1 cellular context compared by ENCODE assay signal in the genomic region with DNA sequence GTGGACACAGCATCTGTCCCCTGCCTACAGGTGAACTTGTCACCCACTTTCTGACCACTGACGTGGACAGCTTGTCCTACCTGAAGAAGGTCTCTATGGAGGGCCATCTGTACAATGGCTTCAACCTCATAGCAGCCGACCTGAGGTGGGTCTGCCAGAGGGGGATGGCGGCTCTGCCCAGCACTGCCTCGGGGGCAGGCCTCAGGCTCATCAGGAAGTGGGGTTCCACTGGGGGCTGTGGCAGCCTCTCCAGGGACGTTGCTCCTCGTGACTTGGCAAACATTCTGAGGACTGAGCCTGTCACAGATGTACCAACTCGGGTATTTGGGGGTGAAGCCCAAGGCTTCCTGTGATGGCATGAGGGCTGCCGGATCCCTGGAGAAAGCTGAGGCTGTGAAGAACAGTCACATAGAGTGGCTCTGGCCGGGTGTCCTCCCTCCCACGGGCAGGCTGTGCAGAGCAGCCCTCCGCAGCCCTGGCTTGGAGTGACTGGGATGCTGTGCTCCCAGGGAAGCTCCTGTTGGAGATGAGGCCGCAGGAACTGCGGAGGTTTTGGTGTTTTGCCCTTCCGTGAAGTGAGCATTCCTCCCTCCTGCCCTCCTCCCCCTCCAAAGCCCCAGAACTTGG.
TF ChIP-seq lines count a peak whose summit lies in the region.

No MANE protein-coding gene starts in this region.

TF ChIP-seq in K562, 482 proteins besides CTCF, POLR2A, EP300 and RAD21 (continued from another document):
- TF ChIP-seq, protein P1, sequence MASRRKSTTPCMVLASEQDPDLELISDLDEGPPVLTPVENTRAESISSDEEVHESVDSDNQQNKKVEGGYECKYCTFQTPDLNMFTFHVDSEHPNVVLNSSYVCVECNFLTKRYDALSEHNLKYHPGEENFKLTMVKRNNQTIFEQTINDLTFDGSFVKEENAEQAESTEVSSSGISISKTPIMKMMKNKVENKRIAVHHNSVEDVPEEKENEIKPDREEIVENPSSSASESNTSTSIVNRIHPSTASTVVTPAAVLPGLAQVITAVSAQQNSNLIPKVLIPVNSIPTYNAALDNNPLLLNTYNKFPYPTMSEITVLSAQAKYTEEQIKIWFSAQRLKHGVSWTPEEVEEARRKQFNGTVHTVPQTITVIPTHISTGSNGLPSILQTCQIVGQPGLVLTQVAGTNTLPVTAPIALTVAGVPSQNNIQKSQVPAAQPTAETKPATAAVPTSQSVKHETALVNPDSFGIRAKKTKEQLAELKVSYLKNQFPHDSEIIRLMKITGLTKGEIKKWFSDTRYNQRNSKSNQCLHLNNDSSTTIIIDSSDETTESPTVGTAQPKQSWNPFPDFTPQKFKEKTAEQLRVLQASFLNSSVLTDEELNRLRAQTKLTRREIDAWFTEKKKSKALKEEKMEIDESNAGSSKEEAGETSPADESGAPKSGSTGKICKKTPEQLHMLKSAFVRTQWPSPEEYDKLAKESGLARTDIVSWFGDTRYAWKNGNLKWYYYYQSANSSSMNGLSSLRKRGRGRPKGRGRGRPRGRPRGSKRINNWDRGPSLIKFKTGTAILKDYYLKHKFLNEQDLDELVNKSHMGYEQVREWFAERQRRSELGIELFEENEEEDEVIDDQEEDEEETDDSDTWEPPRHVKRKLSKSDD (conservative IDR thresholded peaks at IDR 0.05; ENCODE audit: low read length): no peak
- TF ChIP-seq MTA1 (IDR thresholded peaks at IDR 0.05; ENCODE audit: borderline replicate concordance): no peak
- TF ChIP-seq WHSC1 (IDR thresholded peaks at IDR 0.05; ENCODE audit: low read length): peak; percentile 47
- TF ChIP-seq GMEB1 (CRISPR knock-in tag; IDR thresholded peaks at IDR 0.05): no peak
- TF ChIP-seq RBBP5 (IDR thresholded peaks at IDR 0.05; ENCODE audit: borderline replicate concordance, insufficient read depth, low read length, poor library complexity, severe bottlenecking): peak; percentile 48
- TF ChIP-seq ZNF175 (CRISPR knock-in tag; IDR thresholded peaks at IDR 0.05; ENCODE audit: low read depth): no peak
- no peak for TF ChIP-seq ZNF644 (tag; IDR thresholded peaks at IDR 0.05; ENCODE audit: low read depth)
- TF ChIP-seq, protein P2, sequence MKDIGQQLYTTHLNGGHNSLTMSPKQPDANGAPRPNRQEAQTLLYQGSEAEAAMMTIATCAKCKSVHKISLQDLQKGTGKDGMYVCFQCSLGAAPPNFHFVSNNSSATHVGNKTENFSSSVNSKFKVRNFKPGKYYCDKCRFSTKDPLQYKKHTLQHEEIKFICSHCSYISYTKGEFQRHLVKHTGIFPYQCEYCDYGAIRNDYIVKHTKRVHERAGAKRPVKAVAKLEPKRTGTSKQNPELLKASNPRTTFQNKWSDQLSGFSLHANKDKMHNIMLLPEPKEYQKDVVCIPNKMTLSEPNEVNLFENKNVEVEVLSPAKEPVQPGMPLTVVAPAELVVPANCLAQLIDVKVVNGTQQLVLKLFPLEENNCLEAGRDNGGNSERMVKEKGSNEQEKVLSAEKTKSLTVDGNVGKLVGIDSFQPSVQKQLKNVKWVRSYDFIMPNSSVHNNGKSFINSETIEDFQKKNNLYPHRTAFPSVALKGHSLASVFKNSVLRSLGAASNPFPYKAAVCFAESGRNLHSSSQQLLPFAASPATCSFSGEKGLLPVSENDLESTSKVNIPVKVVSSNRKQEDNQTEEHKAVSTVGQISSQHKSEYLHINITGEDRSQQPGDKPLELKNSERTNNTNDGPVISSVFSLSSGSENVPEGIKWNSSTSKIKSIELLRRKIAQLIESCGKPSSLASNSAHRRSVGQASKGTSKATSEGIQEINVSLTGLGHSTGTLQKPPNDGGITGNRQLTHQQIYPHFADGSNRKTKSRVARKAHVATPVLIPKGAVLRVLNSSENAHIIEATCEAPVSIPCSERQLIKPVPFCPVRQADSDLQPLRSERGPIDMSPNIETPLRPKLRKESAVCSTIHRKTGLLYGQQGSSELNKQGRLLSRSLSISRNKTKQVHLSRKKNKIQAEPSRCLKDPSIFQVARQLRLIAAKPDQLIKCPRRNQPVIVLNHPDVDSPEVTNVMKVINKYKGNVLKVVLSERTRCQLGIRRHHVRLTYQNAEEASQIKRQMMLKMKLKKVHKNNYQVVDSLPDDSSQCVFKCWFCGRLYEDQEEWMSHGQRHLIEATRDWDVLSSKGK (CRISPR knock-in tag; IDR thresholded peaks at IDR 0.05): no peak
- TF ChIP-seq AFF4 (CRISPR knock-in tag; IDR thresholded peaks at IDR 0.05): no peak
- peak; percentile 26; the same call in 1 of the 2 replicates for TF ChIP-seq ELF2 (CRISPR knock-in tag; IDR thresholded peaks at IDR 0.05)
- TF ChIP-seq ZNF184 (CRISPR knock-in tag; IDR thresholded peaks at IDR 0.05): no peak
- TF ChIP-seq HCFC1 (IDR thresholded peaks at IDR 0.05; ENCODE audit: low read depth, low read length): no peak
- TF ChIP-seq, protein P3, sequence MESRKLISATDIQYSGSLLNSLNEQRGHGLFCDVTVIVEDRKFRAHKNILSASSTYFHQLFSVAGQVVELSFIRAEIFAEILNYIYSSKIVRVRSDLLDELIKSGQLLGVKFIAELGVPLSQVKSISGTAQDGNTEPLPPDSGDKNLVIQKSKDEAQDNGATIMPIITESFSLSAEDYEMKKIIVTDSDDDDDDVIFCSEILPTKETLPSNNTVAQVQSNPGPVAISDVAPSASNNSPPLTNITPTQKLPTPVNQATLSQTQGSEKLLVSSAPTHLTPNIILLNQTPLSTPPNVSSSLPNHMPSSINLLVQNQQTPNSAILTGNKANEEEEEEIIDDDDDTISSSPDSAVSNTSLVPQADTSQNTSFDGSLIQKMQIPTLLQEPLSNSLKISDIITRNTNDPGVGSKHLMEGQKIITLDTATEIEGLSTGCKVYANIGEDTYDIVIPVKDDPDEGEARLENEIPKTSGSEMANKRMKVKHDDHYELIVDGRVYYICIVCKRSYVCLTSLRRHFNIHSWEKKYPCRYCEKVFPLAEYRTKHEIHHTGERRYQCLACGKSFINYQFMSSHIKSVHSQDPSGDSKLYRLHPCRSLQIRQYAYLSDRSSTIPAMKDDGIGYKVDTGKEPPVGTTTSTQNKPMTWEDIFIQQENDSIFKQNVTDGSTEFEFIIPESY (CRISPR knock-in tag; IDR thresholded peaks at IDR 0.05): no peak
- TF ChIP-seq MED1 (CRISPR knock-in tag; IDR thresholded peaks at IDR 0.05; ENCODE audit: borderline replicate concordance): no peak
- no peak for TF ChIP-seq FOXK1 (CRISPR knock-in tag; IDR thresholded peaks at IDR 0.05; ENCODE audit: borderline replicate concordance)
- TF ChIP-seq KDM5B (IDR thresholded peaks at IDR 0.05; ENCODE audit: insufficient replicate concordance, low read depth, low read length): peak; percentile 41
- no peak for TF ChIP-seq POU5F1 (IDR thresholded peaks at IDR 0.05; ENCODE audit: borderline replicate concordance, low read depth, low read length, partially characterized antibody)
- TF ChIP-seq, protein P4, sequence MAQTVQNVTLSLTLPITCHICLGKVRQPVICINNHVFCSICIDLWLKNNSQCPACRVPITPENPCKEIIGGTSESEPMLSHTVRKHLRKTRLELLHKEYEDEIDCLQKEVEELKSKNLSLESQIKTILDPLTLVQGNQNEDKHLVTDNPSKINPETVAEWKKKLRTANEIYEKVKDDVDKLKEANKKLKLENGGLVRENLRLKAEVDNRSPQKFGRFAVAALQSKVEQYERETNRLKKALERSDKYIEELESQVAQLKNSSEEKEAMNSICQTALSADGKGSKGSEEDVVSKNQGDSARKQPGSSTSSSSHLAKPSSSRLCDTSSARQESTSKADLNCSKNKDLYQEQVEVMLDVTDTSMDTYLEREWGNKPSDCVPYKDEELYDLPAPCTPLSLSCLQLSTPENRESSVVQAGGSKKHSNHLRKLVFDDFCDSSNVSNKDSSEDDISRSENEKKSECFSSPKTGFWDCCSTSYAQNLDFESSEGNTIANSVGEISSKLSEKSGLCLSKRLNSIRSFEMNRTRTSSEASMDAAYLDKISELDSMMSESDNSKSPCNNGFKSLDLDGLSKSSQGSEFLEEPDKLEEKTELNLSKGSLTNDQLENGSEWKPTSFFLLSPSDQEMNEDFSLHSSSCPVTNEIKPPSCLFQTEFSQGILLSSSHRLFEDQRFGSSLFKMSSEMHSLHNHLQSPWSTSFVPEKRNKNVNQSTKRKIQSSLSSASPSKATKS (CRISPR knock-in tag; IDR thresholded peaks at IDR 0.05): no peak
TF ChIP-seq in K562: peak in this region for 8.
